In genomic region chr14:68814376-68815287, GRCh38 we compare ENCODE assay signal across 8 cellular contexts. TPM values are rescaled to one million over a fixed set of nuclear protein-coding genes. Genes with fewer than 3 reads are reported as not detected.
DNase-seq lines count a peak whose midpoint lies in the region; ATAC-seq, FAIRE-seq and TF ChIP-seq lines count a peak whose summit lies in the region.

No MANE protein-coding gene starts in this region.

- H3K36me3 ChIP-seq in SJCRH30 = no peaks in the 10 kb centered on the region
- no peaks in the 10 kb centered on the region for H3K36me3 ChIP-seq in GM12878 (ENCODE audit: control insufficient read depth in 2 of 2, insufficient read depth in 2 of 2, low read length in 1 of 2)

- peak; percentile 21 for DNase-seq in NCI-H345 (lab: John Stamatoyannopoulos, UW)
- no peak for DNase-seq in NCI-H345 treated with DMSO at 0.1 percent for 48 hours (lab: John Stamatoyannopoulos, UW; ENCODE audit: unreplicated experiment)
- peak; percentile 92 to 95 for DNase-seq in SJCRH30
- peak; percentile 84 for DNase-seq in GM12878 (ENCODE audit: low read depth, low spot score)
- peak; percentile 66 for DNase-seq in iris pigment epithelial cell (ENCODE audit: low read depth)
- peak; percentile 37 for DNase-seq in stimulated activated CD4-positive, alpha-beta T cell treated with anti-CD3 and anti-CD28 coated beads, Interleukin-2, amount 100 ng/mL, for 4 hours (ENCODE audit: low read depth)
- DNase-seq in NCI-H2171 (lab: John Stamatoyannopoulos, UW) = no peak

- H3K9me3 ChIP-seq in SJCRH30 (replicated peaks) (no peaks in the 10 kb centered on the region), GM12878 (replicated peaks; ENCODE audit: control insufficient read depth, insufficient read depth, low read length) (no peaks in the 10 kb centered on the region)

- TSS peak; percentile 78 for BruUV-seq in GM12878 (replicated peaks; lab: Mats Ljungman, UMichigan)

- H3K4me3 ChIP-seq in SJCRH30 (peak overlapping the region; percentile 13), GM12878 (peak overlapping the region; percentile 58)

- RAD21 ChIA-PET in GM12878 (lab: Charles Lee; ENCODE audit: unreplicated experiment) = interaction anchor here (0.6 to 13.5 kb wide), 42 partner anchors 8 to 880 kb away, joined by 3 to 292 read pairs (median 5); partner anchors contain the start of gene ZFP36L1

- TF ChIP-seq CTCF in GM12878 (IDR thresholded peaks at IDR 0.05 in 2 of 3, conservative IDR thresholded peaks at IDR 0.05 in 1 of 3; ENCODE audit: control insufficient read depth in 2 of 3, extremely low read depth in 1 of 3, insufficient read depth in 1 of 3, low read depth in 3 of 3, low read length in 3 of 3) = no peak

- H3K4me2 ChIP-seq in GM12878 (ENCODE audit: control insufficient read depth, insufficient read depth) = peak overlapping the region; percentile 99

- TF ChIP-seq RAD21 in GM12878 (IDR thresholded peaks at IDR 0.05; ENCODE audit: insufficient read depth, low read depth, low read length) = peak; percentile 8; the same call in 1 of the 2 replicates

- FAIRE-seq in GM12878 (lab: Jason Lieb, UNC) = no peak

- H3K4me1 ChIP-seq in SJCRH30 = peaks cover 30% of the 10 kb centered on the region
- peaks cover 41% of the 10 kb centered on the region for H3K4me1 ChIP-seq in GM12878 (ENCODE audit: control insufficient read depth, insufficient read depth, low read length)

- intact Hi-C loops in GM12878 (cut with micrococcal nuclease; ENCODE audit: unreplicated experiment) = loop anchor here (1.0 to 10.0 kb wide), 3 partner anchors 18 to 977 kb away; no protein-coding TSS in a partner anchor

- 5% methylated on average over 14 of the region's 14 CpGs for WGBS in GM12878 (ENCODE audit: insufficient coverage, insufficient replicate concordance, low lambda C conversion rate, missing lambda C conversion rate)

- ATAC-seq in HG02798 (IDR thresholded peaks at IDR 0.05; ENCODE audit: poor library complexity, unreplicated experiment) (peak; percentile 23), GM12878 (peak; percentile 63)

- peak; percentile 75 to 83; a peak in 3 of 4 replicates for TF ChIP-seq EP300 in GM12878 (IDR thresholded peaks at IDR 0.05; ENCODE audit: borderline replicate concordance in 1 of 2, control insufficient read depth in 1 of 2, low read depth in 2 of 2, low read length in 2 of 2)

- CTCF ChIA-PET in GM12878 (lab: Yijun Ruan, JAX) = interaction anchor here (0.8 to 22.6 kb wide), 21 partner anchors 8 to 977 kb away, joined by 3 to 310 read pairs (median 8); partner anchors contain the start of gene ZFP36L1

- H3K27ac ChIP-seq in SJCRH30 (peak overlapping the region; percentile 96), GM12878 (ENCODE audit: control insufficient read depth, insufficient read depth) (peak overlapping the region; percentile 95)

- H2AFZ ChIP-seq in GM12878 (ENCODE audit: control insufficient read depth, low read depth, low read length) = no peak overlapping the region; the same call in 1 of the 2 replicates

- H3K79me2 ChIP-seq in GM12878 (ENCODE audit: control insufficient read depth, insufficient read depth, low read length) = peaks cover 35% of the 10 kb centered on the region

- H3K27me3 ChIP-seq in SJCRH30 (no peaks in the 10 kb centered on the region), GM12878 (replicated peaks in 1 of 2; ENCODE audit: control insufficient read depth in 2 of 2, insufficient read depth in 2 of 2, low read length in 1 of 2) (no peaks in the 10 kb centered on the region)

- in situ Hi-C loops in GM12878 (cut with MboI) = no loop called here

- peak overlapping the region; percentile 88 for H3K9ac ChIP-seq in GM12878 (ENCODE audit: control insufficient read depth, insufficient read depth, low read length)

- POLR2A ChIA-PET in GM12878 (lab: Charles Lee) = interaction anchor here (0.6 to 10.0 kb wide), 24 partner anchors 8 to 1143 kb away, joined by 3 to 115 read pairs (median 4); partner anchors contain the start of genes ZFP36L1 and ZFYVE26

- peak; percentile 59 for TF ChIP-seq POLR2A in GM12878 (IDR thresholded peaks at IDR 0.05; ENCODE audit: low read depth, low read length)

- no peaks in the 10 kb centered on the region for H4K20me1 ChIP-seq in GM12878 (ENCODE audit: control insufficient read depth, insufficient read depth)

- SMC1A ChIA-PET in GM12878 (lab: Charles Lee; ENCODE audit: uncharacterized antibody, unreplicated experiment) = interaction anchor here (0.7 to 15.9 kb wide), 42 partner anchors 8 to 976 kb away, joined by 3 to 314 read pairs (median 8); partner anchors contain the start of gene ZFP36L1

TF ChIP-seq in GM12878, 131 proteins besides CTCF, POLR2A, EP300 and RAD21 (continues in another document):
- TF ChIP-seq SKIL (IDR thresholded peaks at IDR 0.05; ENCODE audit: low read depth, poor library complexity, severe bottlenecking) (peak; percentile 72), JUNB (IDR thresholded peaks at IDR 0.05) (peak; percentile 14; the same call in 1 of the 2 replicates), RELB (IDR thresholded peaks at IDR 0.05; ENCODE audit: low read depth) (peak; percentile 91), LARP7 (IDR thresholded peaks at IDR 0.05) (peak; percentile 64; the same call in 1 of the 2 replicates), BACH1 (IDR thresholded peaks at IDR 0.05; ENCODE audit: borderline replicate concordance) (peak; percentile 71), ZNF207 (IDR thresholded peaks at IDR 0.05; ENCODE audit: borderline replicate concordance) (0 out of 2 replicates have a peak, but pooled peaks have one; percentile 57), POLR2AphosphoS5 (IDR thresholded peaks at IDR 0.05; ENCODE audit: low read length) (peak; percentile 65), EZH2 (IDR thresholded peaks at IDR 0.05; ENCODE audit: borderline replicate concordance, control insufficient read depth, low read depth, low read length) (no peak), RFX5 (IDR thresholded peaks at IDR 0.05; ENCODE audit: low read depth, low read length) (no peak), MLLT1 (IDR thresholded peaks at IDR 0.05) (peak; percentile 44), RCOR1 (conservative IDR thresholded peaks at IDR 0.05; ENCODE audit: low read depth, low read length) (peak; percentile 60; the same call in 1 of the 2 replicates)

RNA-seq across cellular contexts. Expression of gene ZFP36L1, which starts 21.8 kb away (rescaled TPM):
- total RNA-seq in SJCRH30 (2014; rRNA removed; shearing (Covaris generic)) = 67.4 and 70.3 TPM in 2 replicates
- total RNA-seq in GM12878 (2013; cell fraction: nucleolus; rRNA removed) = 120 and 134 TPM in 2 replicates
- total RNA-seq in GM12878 (2014; rRNA removed) (27.9 and 31.3 TPM in 2 replicates), GM12878 (2014; rRNA removed; fragmentation: Illumina TruSeq; extraction: Trizol) (27.0 and 28.3 TPM in 2 replicates), GM12878 (2021) (166 and 184 TPM in 2 replicates)
- polyA plus RNA-seq in GM12878 (2011; ENCODE audit: low read depth) = 21.7 TPM
- polyA plus RNA-seq in GM12878 (2011; rRNA removed) (47.4 and 53.5 TPM in 2 replicates), GM12878 (2014; fragmentation: Illumina TruSeq; extraction: Trizol) (69.3 and 78.7 TPM in 2 replicates), GM12878 (2014; fragmentation: Nextera tagmentation; extraction: Ambion mirVana) (10 to 100 TPM; 22.0 to 22.6 TPM), GM12878 (2014; rRNA removed) (96.1 and 121 TPM in 2 replicates), GM12878 (2016; fragmentation: Nextera tagmentation; extraction: Ambion mirVana) (100 to 1,000 TPM; 119 to 138 TPM)
- 143 and 162 TPM in 2 replicates for polyA plus RNA-seq in GM12878 (2011; cell fraction: cytosol; rRNA removed)
- polyA plus RNA-seq in GM12878 (2011; cell fraction: nucleus; rRNA removed) = 173 and 272 TPM in 2 replicates
- polyA plus RNA-seq in GM12878 (2012) = 67.3 and 98.4 TPM in 2 replicates
- polyA minus RNA-seq in GM12878 (2011; rRNA and poly(A)+ RNA removed) = 29.0 and 48.5 TPM in 2 replicates
- polyA minus RNA-seq in GM12878 (2011; cell fraction: cytosol; rRNA and poly(A)+ RNA removed) = 183 and 200 TPM in 2 replicates
- 63.3 and 109 TPM in 2 replicates for polyA minus RNA-seq in GM12878 (2011; cell fraction: nucleus; rRNA and poly(A)+ RNA removed)

Comparison
In these comparisons a context has a peak if more than half of its experiments do, and no peak if none do; other contexts are left out.
1. DNase-seq: peak in NCI-H345 (single experiment), SJCRH30 (2 of 2), GM12878 (single experiment), iris pigment epithelial cell (single experiment) and stimulated activated CD4-positive, alpha-beta T cell treated with anti-CD3 and anti-CD28 coated beads, Interleukin-2, amount 100 ng/mL, for 4 hours (single experiment); none in NCI-H345 treated with DMSO at 0.1 percent for 48 hours (single experiment) and NCI-H2171 (single experiment).